In genomic region chr17:39461113-39461910, GRCh38 we compare ENCODE assay signal across 8 cellular contexts. TPM values are rescaled to one million over a fixed set of nuclear protein-coding genes. Genes with fewer than 3 reads are reported as not detected.
A peak's percentile ranks its signal among the peaks of the same experiment; 100 is the strongest.
DNase-seq lines count a peak whose midpoint lies in the region; ATAC-seq and TF ChIP-seq lines count a peak whose summit lies in the region.

Gene CDK12 (plus strand): TSS chr17:39461486. CDS start chr17:39462072, 586 bp downstream.

- H3K4ac ChIP-seq in IMR-90 (ENCODE audit: low read depth, low read length), result peak within 1 kb of the TSS; percentile 95

- H3K56ac ChIP-seq in IMR-90 (ENCODE audit: extremely low read depth, insufficient read depth, low read length), result peak within 1 kb of the TSS; percentile 92

- H2AK9ac ChIP-seq in IMR-90 (replicated peaks; ENCODE audit: low read depth, low read length, poor library complexity), result peak within 1 kb of the TSS; percentile 100

- peak within 1 kb of the TSS; percentile 68 for H3K18ac ChIP-seq in IMR-90 (ENCODE audit: low read depth, low read length)

- TF ChIP-seq CTCF in IMR-90 (conservative IDR thresholded peaks at IDR 0.05; ENCODE audit: low read depth, low read length), result no peak

- H2AFZ ChIP-seq in IMR-90 (replicated peaks; ENCODE audit: low read length, poor library complexity), result peak within 1 kb of the TSS; percentile 99

- peak within 1 kb of the TSS; percentile 94 for H3K23ac ChIP-seq in IMR-90 (ENCODE audit: low read depth, low read length)

- peak within 1 kb of the TSS; percentile 96 for H3K9ac ChIP-seq in IMR-90 (ENCODE audit: low read depth, low read length)

- peak within 1 kb of the TSS; percentile 39; the same call in 1 of the 2 replicates for H2BK120ac ChIP-seq in IMR-90 (ENCODE audit: low read depth, low read length)

- POLR2A ChIA-PET in IMR-90 (lab: Charles Lee; ENCODE audit: unreplicated experiment), result interaction anchor here (0.6 to 1.8 kb wide), 3 partner anchors 10 to 1715 kb away, joined by 5 to 19 read pairs (median 7); partner anchors contain the start of gene MED1

- dilution Hi-C loops in IMR-90 (cut with HindIII; ENCODE audit: low sequenced_read_pairs, unreplicated experiment), result no loop called here

- no peaks in the 10 kb centered on the region for H3K9me3 ChIP-seq in IMR-90 (ENCODE audit: control insufficient read depth, insufficient read depth, low read length)

- H2BK15ac ChIP-seq in IMR-90 (ENCODE audit: low read depth, low read length), result no peak within 1 kb of the TSS

- H3K4me1 ChIP-seq in IMR-90 (ENCODE audit: control insufficient read depth, insufficient read depth, low read length), result no peaks in the 10 kb centered on the region

- peak; percentile 98 for DNase-seq in D341Med (ENCODE audit: low spot score)
- DNase-seq in IMR-90, result peak; percentile 100
- DNase-seq in OCI-M1 (lab: John Stamatoyannopoulos, UW), result peak; percentile 99
- peak; percentile 94 for DNase-seq in activated T-cell treated with anti-CD3 and anti-CD28 coated beads for 24 hours (ENCODE audit: low read depth)
- DNase-seq in epidermal melanocyte (ENCODE audit: insufficient read length, low spot score), result peak; percentile 91
- peak; percentile 97 for DNase-seq in middle frontal gyrus (ENCODE audit: extremely low spot score, low spot score)
- DNase-seq in stimulated activated CD8-positive, alpha-beta memory T cell treated with anti-CD3 and anti-CD28 coated beads, Interleukin-2, amount 100 ng/mL, for 48 hours (ENCODE audit: low read depth in 2 of 2), result peak; percentile 75 to 86

- TF ChIP-seq RAD21 in IMR-90 (IDR thresholded peaks at IDR 0.05; ENCODE audit: low read length), result no peak

- H3K27ac ChIP-seq in IMR-90 (ENCODE audit: insufficient read depth, low read length), result peak within 1 kb of the TSS; percentile 94

- CTCF ChIA-PET in IMR-90 (lab: Yijun Ruan, JAX), result no interaction called here

- H3K79me1 ChIP-seq in IMR-90 (ENCODE audit: low read depth in 1 of 2, low read length in 2 of 2), result peaks cover 0 to 24% of the 10 kb centered on the region in 2 experiments; a peak in 2 of 4 replicates

- peak within 1 kb of the TSS; percentile 99 for H3K14ac ChIP-seq in IMR-90 (replicated peaks; ENCODE audit: low read depth, low read length)

- peak; percentile 96 for TF ChIP-seq POLR2A in IMR-90 (IDR thresholded peaks at IDR 0.05; ENCODE audit: low read depth, low read length)

- no TSS peak for BruUV-seq in IMR-90 (replicated peaks; lab: Mats Ljungman, UMichigan)

- peak within 1 kb of the TSS; percentile 97 for H2BK5ac ChIP-seq in IMR-90 (ENCODE audit: low read depth, low read length, poor library complexity, severe bottlenecking)

- intact Hi-C loops in IMR-90 (cut with micrococcal nuclease), result loop anchor here (1.0 to 10.0 kb wide), 2 partner anchors 10 to 187 kb away; partner anchors contain the start of gene MED1

- H3K4me2 ChIP-seq in IMR-90 (ENCODE audit: low read depth, low read length), result peak within 1 kb of the TSS; percentile 88

- no peaks in the 10 kb centered on the region for H3K9me1 ChIP-seq in IMR-90 (ENCODE audit: insufficient read depth, low read length)

- H4K91ac ChIP-seq in IMR-90 (ENCODE audit: insufficient read depth, low read depth, low read length), result peak within 1 kb of the TSS; percentile 89

- no peaks in the 10 kb centered on the region for H3K27me3 ChIP-seq in IMR-90 (ENCODE audit: control insufficient read depth, insufficient read depth, low read length)

- in situ Hi-C loops in IMR-90 (cut with MboI; ENCODE audit: low sequenced_read_pairs), result no loop called here

- no peak within 1 kb of the TSS for H2BK20ac ChIP-seq in IMR-90 (ENCODE audit: low read depth, low read length)

- H3K36me3 ChIP-seq in IMR-90 (ENCODE audit: control insufficient read depth, insufficient read depth, low read length), result 0 out of 2 replicates have a peak, but pooled peaks cover 1% of the 10 kb centered on the region

- 1% methylated on average over 19 of the region's 49 CpGs; no CpG with 5 or more reads in 1 of the 2 experiments for WGBS in IMR-90 (ENCODE audit: extremely low coverage in 2 of 2, insufficient read length in 1 of 2), 2 experiments

- H3K4me3 ChIP-seq in IMR-90 (ENCODE audit: insufficient read depth, low read depth, low read length), result peak within 1 kb of the TSS; percentile 82

- H4K20me1 ChIP-seq in IMR-90 (ENCODE audit: insufficient read depth, low read length), result peaks cover 40% of the 10 kb centered on the region

- peak within 1 kb of the TSS; percentile 88 for H4K5ac ChIP-seq in IMR-90 (ENCODE audit: low read depth, low read length)

- H2AK5ac ChIP-seq in IMR-90 (ENCODE audit: low read depth, low read length), result peak within 1 kb of the TSS; percentile 94

- ATAC-seq in GM21526 (IDR thresholded peaks at IDR 0.05; ENCODE audit: low FRiP score, unreplicated experiment) (peak; percentile 72), IMR-90 (ENCODE audit: low read depth) (peak; percentile 91)

- peak within 1 kb of the TSS; percentile 75 to 99 for H4K8ac ChIP-seq in IMR-90 (ENCODE audit: low read depth in 2 of 2, low read length in 2 of 2)

TF ChIP-seq in IMR-90, 13 proteins besides CTCF, POLR2A, EP300 and RAD21:
- no peak for TF ChIP-seq MAFK (IDR thresholded peaks at IDR 0.05; ENCODE audit: low read depth, low read length)
- TF ChIP-seq RCOR1 (IDR thresholded peaks at IDR 0.05; ENCODE audit: insufficient replicate concordance, low read length), result no peak
- TF ChIP-seq MXI1 (IDR thresholded peaks at IDR 0.05; ENCODE audit: borderline replicate concordance, low read depth, low read length), result 0 out of 2 replicates have a peak, but pooled peaks have one; percentile 11
- TF ChIP-seq RFX5 (IDR thresholded peaks at IDR 0.05; ENCODE audit: low read depth, low read length), result no peak
- TF ChIP-seq FOS (IDR thresholded peaks at IDR 0.05; ENCODE audit: low read depth, low read length), result peak; percentile 82; the same call in 1 of the 2 replicates
- TF ChIP-seq BHLHE40 (IDR thresholded peaks at IDR 0.05; ENCODE audit: low read depth, low read length), result no peak
- peak; percentile 62; the same call in 1 of the 2 replicates for TF ChIP-seq MAZ (IDR thresholded peaks at IDR 0.05; ENCODE audit: borderline replicate concordance, low read depth, low read length)

RNA-seq across cellular contexts. Expression of gene CDK12, which starts in this region (rescaled TPM):
- total RNA-seq in IMR-90 (2012; rRNA removed), result 27.1 and 31.1 TPM in 2 replicates
- polyA plus RNA-seq in IMR-90 (2012; rRNA removed), result 14.8 and 16.1 TPM in 2 replicates
- 3.9 and 4.3 TPM in 2 replicates for polyA plus RNA-seq in IMR-90 (2012; cell fraction: cytosol; rRNA removed)
- 14.9 and 39.1 TPM in 2 replicates for polyA plus RNA-seq in IMR-90 (2012; cell fraction: nucleus; rRNA removed; ENCODE audit: low replicate concordance)

Comparison
In these comparisons a context has a peak if more than half of its experiments do, and no peak if none do; other contexts are left out.
1. Peak in every context shown above with its lines: DNase-seq, ATAC-seq, H3K4me3 ChIP-seq and H3K27ac ChIP-seq.